1 cellular context compared by ENCODE assay signal in the genomic region with DNA sequence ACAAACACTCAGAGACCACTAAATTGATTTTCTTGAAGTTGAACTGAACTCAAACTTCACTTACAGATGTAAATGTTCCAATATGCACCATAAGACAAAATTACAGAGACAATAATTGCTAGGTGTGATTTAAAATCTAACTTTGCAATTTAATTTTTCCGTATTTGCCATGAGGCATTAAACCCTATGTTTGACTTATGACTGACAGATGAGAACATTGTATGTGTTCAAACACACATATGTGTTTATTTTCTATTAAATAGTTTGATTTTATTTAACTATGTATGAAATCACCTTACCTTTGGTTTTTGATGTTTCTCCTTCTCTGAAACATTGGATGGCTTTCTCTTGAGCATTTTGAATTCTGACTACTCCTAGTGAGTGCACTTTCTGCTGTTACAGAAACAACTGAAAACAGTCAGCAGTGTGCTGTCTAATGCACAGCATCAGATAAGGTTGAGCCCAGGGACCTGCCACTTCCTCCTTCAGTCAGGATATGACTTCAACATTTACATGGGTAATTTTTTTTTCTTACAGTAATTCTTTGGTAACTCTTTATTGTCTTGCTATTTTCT.
A peak's percentile ranks its signal among the peaks of the same experiment; 100 is the strongest.
TF ChIP-seq lines count a peak whose summit lies in the region.

A gene (minus strand): TSS at position 410 of the 575 bp plus-strand sequence. CDS start 54 bp downstream, at position 356.

TF ChIP-seq in K562, 482 proteins besides CTCF, POLR2A, EP300 and RAD21 (continued from another document and continues in another):
- TF ChIP-seq, protein P1, sequence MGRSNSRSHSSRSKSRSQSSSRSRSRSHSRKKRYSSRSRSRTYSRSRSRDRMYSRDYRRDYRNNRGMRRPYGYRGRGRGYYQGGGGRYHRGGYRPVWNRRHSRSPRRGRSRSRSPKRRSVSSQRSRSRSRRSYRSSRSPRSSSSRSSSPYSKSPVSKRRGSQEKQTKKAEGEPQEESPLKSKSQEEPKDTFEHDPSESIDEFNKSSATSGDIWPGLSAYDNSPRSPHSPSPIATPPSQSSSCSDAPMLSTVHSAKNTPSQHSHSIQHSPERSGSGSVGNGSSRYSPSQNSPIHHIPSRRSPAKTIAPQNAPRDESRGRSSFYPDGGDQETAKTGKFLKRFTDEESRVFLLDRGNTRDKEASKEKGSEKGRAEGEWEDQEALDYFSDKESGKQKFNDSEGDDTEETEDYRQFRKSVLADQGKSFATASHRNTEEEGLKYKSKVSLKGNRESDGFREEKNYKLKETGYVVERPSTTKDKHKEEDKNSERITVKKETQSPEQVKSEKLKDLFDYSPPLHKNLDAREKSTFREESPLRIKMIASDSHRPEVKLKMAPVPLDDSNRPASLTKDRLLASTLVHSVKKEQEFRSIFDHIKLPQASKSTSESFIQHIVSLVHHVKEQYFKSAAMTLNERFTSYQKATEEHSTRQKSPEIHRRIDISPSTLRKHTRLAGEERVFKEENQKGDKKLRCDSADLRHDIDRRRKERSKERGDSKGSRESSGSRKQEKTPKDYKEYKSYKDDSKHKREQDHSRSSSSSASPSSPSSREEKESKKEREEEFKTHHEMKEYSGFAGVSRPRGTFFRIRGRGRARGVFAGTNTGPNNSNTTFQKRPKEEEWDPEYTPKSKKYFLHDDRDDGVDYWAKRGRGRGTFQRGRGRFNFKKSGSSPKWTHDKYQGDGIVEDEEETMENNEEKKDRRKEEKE (IDR thresholded peaks at IDR 0.05; ENCODE audit: borderline replicate concordance in 1 of 2, control insufficient read depth in 1 of 2, low read depth in 2 of 2, low read length in 1 of 2) = peak in 1 of 2 experiments; percentile 80; a peak in 1 of 4 replicates
- TF ChIP-seq CHD1 (IDR thresholded peaks at IDR 0.05; ENCODE audit: low read length) (peak; percentile 80), WHSC1 (IDR thresholded peaks at IDR 0.05; ENCODE audit: low read length) (no peak), MCM7 (IDR thresholded peaks at IDR 0.05) (no peak), ETV5 (CRISPR knock-in tag; IDR thresholded peaks at IDR 0.05; ENCODE audit: low read depth) (0 out of 2 replicates have a peak, but pooled peaks have one; percentile 36), NCOR1 (IDR thresholded peaks at IDR 0.05) (peak; percentile 63), SMARCA4 (IDR thresholded peaks at IDR 0.05) (peak; percentile 90), TBP (optimal IDR thresholded peaks at IDR 0.05; ENCODE audit: low read depth, low read length) (peak; percentile 96), BMI1 (IDR thresholded peaks at IDR 0.05; ENCODE audit: low read length) (no peak), C11orf30 (IDR thresholded peaks at IDR 0.05; ENCODE audit: low read depth) (peak; percentile 51), HDAC8 (tag; IDR thresholded peaks at IDR 0.05) (no peak), GATA2 (CRISPR knock-in tag; IDR thresholded peaks at IDR 0.05) (peak; percentile 80), DDX20 (tag; IDR thresholded peaks at IDR 0.05; ENCODE audit: low read depth) (no peak), SETDB1 (IDR thresholded peaks at IDR 0.05; ENCODE audit: low read length) (no peak), SMAD1 (IDR thresholded peaks at IDR 0.05; ENCODE audit: low read depth, low read length, partially characterized antibody) (peak; percentile 90), TCF7L2 (IDR thresholded peaks at IDR 0.05; ENCODE audit: low read depth, low read length) (peak; percentile 71), ZNF644 (tag; IDR thresholded peaks at IDR 0.05; ENCODE audit: low read depth) (peak; percentile 31; the same call in 1 of the 2 replicates), ZNF551 (CRISPR knock-in tag; IDR thresholded peaks at IDR 0.05) (no peak), HDAC3 (IDR thresholded peaks at IDR 0.05; ENCODE audit: borderline replicate concordance, partially characterized antibody) (peak; percentile 44), ZC3H11A (IDR thresholded peaks at IDR 0.05; ENCODE audit: low read depth, low read length) (no peak), ATF1 (CRISPR knock-in tag; IDR thresholded peaks at IDR 0.05) (no peak), ATF1 (tag; IDR thresholded peaks at IDR 0.05) (peak; percentile 48), TRIM24 (IDR thresholded peaks at IDR 0.05) (no peak), EZH2 (IDR thresholded peaks at IDR 0.05; ENCODE audit: borderline replicate concordance, low read depth, low read length) (no peak), HDAC1 (IDR thresholded peaks at IDR 0.05) (peak in 1 of 2 experiments; percentile 36; a peak in 2 of 4 replicates), MED1 (CRISPR knock-in tag; IDR thresholded peaks at IDR 0.05; ENCODE audit: borderline replicate concordance) (no peak), SIX5 (IDR thresholded peaks at IDR 0.05; ENCODE audit: borderline replicate concordance in 1 of 2, insufficient read depth in 1 of 2, low read depth in 1 of 2, low read length in 2 of 2) (no peak), MTA2 (IDR thresholded peaks at IDR 0.05; ENCODE audit: low read depth) (no peak), ASH1L (IDR thresholded peaks at IDR 0.05; ENCODE audit: borderline replicate concordance, low read depth, partially characterized antibody) (peak; percentile 40), MTA3 (IDR thresholded peaks at IDR 0.05; ENCODE audit: borderline replicate concordance) (peak; percentile 84), MXI1 (IDR thresholded peaks at IDR 0.05; ENCODE audit: low read depth, low read length) (0 out of 2 replicates have a peak, but pooled peaks have one; percentile 13), MYC (IDR thresholded peaks at IDR 0.05; ENCODE audit: low read depth, low read length) (peak; percentile 51), MYC (CRISPR knock-in tag; IDR thresholded peaks at IDR 0.05; ENCODE audit: borderline replicate concordance, low read depth) (no peak), NFYB (IDR thresholded peaks at IDR 0.05; ENCODE audit: extremely low read depth, insufficient read length) (no peak), ARID1B (IDR thresholded peaks at IDR 0.05) (peak; percentile 65), ZFX (CRISPR knock-in tag; IDR thresholded peaks at IDR 0.05) (no peak), SREBF1 (IDR thresholded peaks at IDR 0.05; ENCODE audit: borderline replicate concordance, low read depth, low read length) (no peak), CC2D1A (IDR thresholded peaks at IDR 0.05) (peak; percentile 44), GTF2E2 (tag; IDR thresholded peaks at IDR 0.05) (peak; percentile 85; the same call in 1 of the 2 replicates), KDM5B (IDR thresholded peaks at IDR 0.05; ENCODE audit: insufficient replicate concordance, low read depth, low read length) (peak; percentile 82), NEUROD1 (IDR thresholded peaks at IDR 0.05; ENCODE audit: borderline replicate concordance, low read depth, low read length, partially characterized antibody) (peak; percentile 71), KLF13 (tag; IDR thresholded peaks at IDR 0.05; ENCODE audit: borderline replicate concordance, low read depth) (no peak), SRF (CRISPR knock-in tag; IDR thresholded peaks at IDR 0.05) (0 out of 4 replicates have a peak, but pooled peaks of 1 of the 2 experiments have one; percentile 22), SMARCC2 (IDR thresholded peaks at IDR 0.05; ENCODE audit: low read depth) (peak; percentile 47; the same call in 1 of the 2 replicates), TAF9B (IDR thresholded peaks at IDR 0.05; ENCODE audit: partially characterized antibody) (peak; percentile 90), ZNF668 (CRISPR knock-in tag; IDR thresholded peaks at IDR 0.05) (0 out of 2 replicates have a peak, but pooled peaks have one; percentile 63), JUND (IDR thresholded peaks at IDR 0.05; ENCODE audit: borderline replicate concordance, low read depth, low read length) (peak; percentile 88), JUND (tag; IDR thresholded peaks at IDR 0.05; ENCODE audit: borderline replicate concordance, low read depth, low read length) (peak; percentile 82; the same call in 2 of the 3 replicates), CEBPG (CRISPR knock-in tag; IDR thresholded peaks at IDR 0.05) (no peak), CEBPG (tag; conservative IDR thresholded peaks at IDR 0.05 in 1 of 2, IDR thresholded peaks at IDR 0.05 in 1 of 2) (no peak)
- TF ChIP-seq, protein P2, sequence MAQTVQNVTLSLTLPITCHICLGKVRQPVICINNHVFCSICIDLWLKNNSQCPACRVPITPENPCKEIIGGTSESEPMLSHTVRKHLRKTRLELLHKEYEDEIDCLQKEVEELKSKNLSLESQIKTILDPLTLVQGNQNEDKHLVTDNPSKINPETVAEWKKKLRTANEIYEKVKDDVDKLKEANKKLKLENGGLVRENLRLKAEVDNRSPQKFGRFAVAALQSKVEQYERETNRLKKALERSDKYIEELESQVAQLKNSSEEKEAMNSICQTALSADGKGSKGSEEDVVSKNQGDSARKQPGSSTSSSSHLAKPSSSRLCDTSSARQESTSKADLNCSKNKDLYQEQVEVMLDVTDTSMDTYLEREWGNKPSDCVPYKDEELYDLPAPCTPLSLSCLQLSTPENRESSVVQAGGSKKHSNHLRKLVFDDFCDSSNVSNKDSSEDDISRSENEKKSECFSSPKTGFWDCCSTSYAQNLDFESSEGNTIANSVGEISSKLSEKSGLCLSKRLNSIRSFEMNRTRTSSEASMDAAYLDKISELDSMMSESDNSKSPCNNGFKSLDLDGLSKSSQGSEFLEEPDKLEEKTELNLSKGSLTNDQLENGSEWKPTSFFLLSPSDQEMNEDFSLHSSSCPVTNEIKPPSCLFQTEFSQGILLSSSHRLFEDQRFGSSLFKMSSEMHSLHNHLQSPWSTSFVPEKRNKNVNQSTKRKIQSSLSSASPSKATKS (CRISPR knock-in tag; IDR thresholded peaks at IDR 0.05) = 0 out of 2 replicates have a peak, but pooled peaks have one; percentile 32
- TF ChIP-seq, protein P3, sequence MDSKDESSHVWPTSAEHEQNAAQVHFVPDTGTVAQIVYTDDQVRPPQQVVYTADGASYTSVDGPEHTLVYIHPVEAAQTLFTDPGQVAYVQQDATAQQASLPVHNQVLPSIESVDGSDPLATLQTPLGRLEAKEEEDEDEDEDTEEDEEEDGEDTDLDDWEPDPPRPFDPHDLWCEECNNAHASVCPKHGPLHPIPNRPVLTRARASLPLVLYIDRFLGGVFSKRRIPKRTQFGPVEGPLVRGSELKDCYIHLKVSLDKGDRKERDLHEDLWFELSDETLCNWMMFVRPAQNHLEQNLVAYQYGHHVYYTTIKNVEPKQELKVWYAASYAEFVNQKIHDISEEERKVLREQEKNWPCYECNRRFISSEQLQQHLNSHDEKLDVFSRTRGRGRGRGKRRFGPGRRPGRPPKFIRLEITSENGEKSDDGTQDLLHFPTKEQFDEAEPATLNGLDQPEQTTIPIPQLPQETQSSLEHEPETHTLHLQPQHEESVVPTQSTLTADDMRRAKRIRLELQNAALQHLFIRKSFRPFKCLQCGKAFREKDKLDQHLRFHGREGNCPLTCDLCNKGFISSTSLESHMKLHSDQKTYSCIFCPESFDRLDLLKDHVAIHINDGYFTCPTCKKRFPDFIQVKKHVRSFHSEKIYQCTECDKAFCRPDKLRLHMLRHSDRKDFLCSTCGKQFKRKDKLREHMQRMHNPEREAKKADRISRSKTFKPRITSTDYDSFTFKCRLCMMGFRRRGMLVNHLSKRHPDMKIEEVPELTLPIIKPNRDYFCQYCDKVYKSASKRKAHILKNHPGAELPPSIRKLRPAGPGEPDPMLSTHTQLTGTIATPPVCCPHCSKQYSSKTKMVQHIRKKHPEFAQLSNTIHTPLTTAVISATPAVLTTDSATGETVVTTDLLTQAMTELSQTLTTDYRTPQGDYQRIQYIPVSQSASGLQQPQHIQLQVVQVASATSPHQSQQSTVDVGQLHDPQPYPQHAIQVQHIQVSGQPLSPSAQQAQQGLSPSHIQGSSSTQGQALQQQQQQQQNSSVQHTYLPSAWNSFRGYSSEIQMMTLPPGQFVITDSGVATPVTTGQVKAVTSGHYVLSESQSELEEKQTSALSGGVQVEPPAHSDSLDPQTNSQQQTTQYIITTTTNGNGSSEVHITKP (IDR thresholded peaks at IDR 0.05; ENCODE audit: partially characterized antibody) = peak; percentile 22
- TF ChIP-seq, protein P4, sequence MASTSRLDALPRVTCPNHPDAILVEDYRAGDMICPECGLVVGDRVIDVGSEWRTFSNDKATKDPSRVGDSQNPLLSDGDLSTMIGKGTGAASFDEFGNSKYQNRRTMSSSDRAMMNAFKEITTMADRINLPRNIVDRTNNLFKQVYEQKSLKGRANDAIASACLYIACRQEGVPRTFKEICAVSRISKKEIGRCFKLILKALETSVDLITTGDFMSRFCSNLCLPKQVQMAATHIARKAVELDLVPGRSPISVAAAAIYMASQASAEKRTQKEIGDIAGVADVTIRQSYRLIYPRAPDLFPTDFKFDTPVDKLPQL (IDR thresholded peaks at IDR 0.05; ENCODE audit: extremely low read depth, insufficient read length) = no peak
- TF ChIP-seq, protein P5, sequence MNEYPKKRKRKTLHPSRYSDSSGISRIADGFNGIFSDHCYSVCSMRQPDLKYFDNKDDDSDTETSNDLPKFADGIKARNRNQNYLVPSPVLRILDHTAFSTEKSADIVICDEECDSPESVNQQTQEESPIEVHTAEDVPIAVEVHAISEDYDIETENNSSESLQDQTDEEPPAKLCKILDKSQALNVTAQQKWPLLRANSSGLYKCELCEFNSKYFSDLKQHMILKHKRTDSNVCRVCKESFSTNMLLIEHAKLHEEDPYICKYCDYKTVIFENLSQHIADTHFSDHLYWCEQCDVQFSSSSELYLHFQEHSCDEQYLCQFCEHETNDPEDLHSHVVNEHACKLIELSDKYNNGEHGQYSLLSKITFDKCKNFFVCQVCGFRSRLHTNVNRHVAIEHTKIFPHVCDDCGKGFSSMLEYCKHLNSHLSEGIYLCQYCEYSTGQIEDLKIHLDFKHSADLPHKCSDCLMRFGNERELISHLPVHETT (CRISPR knock-in tag; conservative IDR thresholded peaks at IDR 0.05 in 1 of 2, IDR thresholded peaks at IDR 0.05 in 1 of 2) = peak in 1 of 2 experiments; percentile 50; a peak in 2 of 4 replicates
- TF ChIP-seq, protein P6, sequence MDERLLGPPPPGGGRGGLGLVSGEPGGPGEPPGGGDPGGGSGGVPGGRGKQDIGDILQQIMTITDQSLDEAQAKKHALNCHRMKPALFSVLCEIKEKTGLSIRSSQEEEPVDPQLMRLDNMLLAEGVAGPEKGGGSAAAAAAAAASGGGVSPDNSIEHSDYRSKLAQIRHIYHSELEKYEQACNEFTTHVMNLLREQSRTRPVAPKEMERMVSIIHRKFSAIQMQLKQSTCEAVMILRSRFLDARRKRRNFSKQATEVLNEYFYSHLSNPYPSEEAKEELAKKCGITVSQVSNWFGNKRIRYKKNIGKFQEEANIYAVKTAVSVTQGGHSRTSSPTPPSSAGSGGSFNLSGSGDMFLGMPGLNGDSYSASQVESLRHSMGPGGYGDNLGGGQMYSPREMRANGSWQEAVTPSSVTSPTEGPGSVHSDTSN (CRISPR knock-in tag; IDR thresholded peaks at IDR 0.05; ENCODE audit: low read depth) = no peak
- TF ChIP-seq, protein P6 (tag; conservative IDR thresholded peaks at IDR 0.05; ENCODE audit: low read depth) = peak; percentile 71; the same call in 1 of the 2 replicates
